Comparison of ENCODE assay signal across 18 cellular contexts in genomic region chr7:20831451-20831850, GRCh38. TPM values are rescaled to one million over a fixed set of nuclear protein-coding genes. Genes with fewer than 3 reads are reported as not detected.
DNase-seq lines count a peak whose midpoint lies in the region; FAIRE-seq and TF ChIP-seq lines count a peak whose summit lies in the region.
"Had no signal": no experiment of that assay in that cellular context is flagged by ENCODE, and none has a peak within 500 bp of the region (broad histone marks: within the 10 kb centered on the region; RNA-seq: fewer than 3 reads in every experiment).

No MANE protein-coding gene starts in this region.

- H3K36me3 ChIP-seq in WERI-Rb-1 = no peaks in the 10 kb centered on the region
- H3K36me3 ChIP-seq in vagina = no peaks in the 10 kb centered on the region

- H3K9me3 ChIP-seq in WERI-Rb-1 (ENCODE audit: severe bottlenecking) (no peaks in the 10 kb centered on the region), vagina (no peaks in the 10 kb centered on the region)
- H3K9me3 ChIP-seq: A549 had no signal

- H3K27ac ChIP-seq in WERI-Rb-1 (no peak overlapping the region), vagina (no peak overlapping the region)
- H3K27ac ChIP-seq: A549 had no signal

- no peak overlapping the region for H3K4me3 ChIP-seq in WERI-Rb-1 (ENCODE audit: low read depth, low read length)
- H3K4me3 ChIP-seq in vagina = no peak overlapping the region
- H3K4me3 ChIP-seq: A549, K562 had no signal

- no peak for FAIRE-seq in GM12891 (lab: Jason Lieb, UNC)
- FAIRE-seq: A549, K562 had no signal

- H3K4me1 ChIP-seq in vagina = no peaks in the 10 kb centered on the region
- H3K4me1 ChIP-seq: A549 had no signal

- no peak overlapping the region for H3K4me3 Mint-ChIP-seq in nephron progenitor cell
- H3K4me3 Mint-ChIP-seq: T-helper 17 cell had no signal

- TF ChIP-seq CTCF in WERI-Rb-1 (IDR thresholded peaks at IDR 0.05; ENCODE audit: low read depth, low read length) (no peak), nephron progenitor cell (IDR thresholded peaks at IDR 0.05) (no peak), vagina (IDR thresholded peaks at IDR 0.05) (no peak)

- H3K27ac Mint-ChIP-seq in nephron progenitor cell = peak overlapping the region; percentile 72
- H3K27ac Mint-ChIP-seq: T-helper 17 cell had no signal

- peaks cover 42% of the 10 kb centered on the region for H3K4me1 Mint-ChIP-seq in nephron progenitor cell

- no peaks in the 10 kb centered on the region for H3K36me3 Mint-ChIP-seq in nephron progenitor cell (ENCODE audit: low read depth)

- H3K27me3 ChIP-seq in WERI-Rb-1 (ENCODE audit: insufficient read depth, low read depth, severe bottlenecking) (no peaks in the 10 kb centered on the region), vagina (no peaks in the 10 kb centered on the region)

- H3K27me3 Mint-ChIP-seq in nephron progenitor cell (ENCODE audit: low read depth, poor library complexity) = peaks cover 8% of the 10 kb centered on the region

- TF ChIP-seq POLR2A in GM12891 (IDR thresholded peaks at IDR 0.05; ENCODE audit: low read depth, low read length) (no peak), vagina (IDR thresholded peaks at IDR 0.05) (no peak)

- peak; percentile 9 for DNase-seq in NCI-H2227 (lab: John Stamatoyannopoulos, UW; ENCODE audit: unreplicated experiment)
- no peak for DNase-seq in NCI-H2227 treated with DMSO at 0.1 percent for 48 hours (lab: John Stamatoyannopoulos, UW)
- DNase-seq in NCI-H2081 (lab: John Stamatoyannopoulos, UW) = peak; percentile 38 to 74
- peak; percentile 10 for DNase-seq in WERI-Rb-1
- no peak for DNase-seq in nephron progenitor cell
- no peak for DNase-seq in activated CD4-positive, alpha-beta T cell treated with anti-CD3 and anti-CD28 coated beads for 1 hour
- DNase-seq in GM12891 (ENCODE audit: insufficient read length, low spot score) = no peak
- no peak for DNase-seq in vagina (ENCODE audit: extremely low spot score in 2 of 2)
- DNase-seq: C1 segment of cervical spinal cord, DMS153, NCI-H2171, NCI-H524 treated with DMSO at 0.1 percent for 48 hours, OCI-M1, SHP77 treated with DMSO at 0.1 percent for 48 hours, T-helper 17 cell had no signal

- intact Hi-C loops in vagina (cut with DNase I) = no loop called here

- H3K9me3 Mint-ChIP-seq in nephron progenitor cell = no peaks in the 10 kb centered on the region

TF ChIP-seq in GM12891, 5 proteins besides CTCF, POLR2A, EP300 and RAD21:
- TF ChIP-seq SPI1 (IDR thresholded peaks at IDR 0.05; ENCODE audit: low read depth, low read length) = no peak
- no peak for TF ChIP-seq POU2F2 (IDR thresholded peaks at IDR 0.05; ENCODE audit: low read depth, low read length)
- no peak for TF ChIP-seq TAF1 (IDR thresholded peaks at IDR 0.05; ENCODE audit: low read depth, low read length)
- no peak for TF ChIP-seq PAX5 (IDR thresholded peaks at IDR 0.05; ENCODE audit: insufficient read depth, low read length, severe bottlenecking)
- TF ChIP-seq POLR2AphosphoS5 (IDR thresholded peaks at IDR 0.05; ENCODE audit: low read depth, low read length) = no peak
TF ChIP-seq in GM12891: peak in this region for 0.

RNA-seq across cellular contexts. Expression of gene SP8, which starts 44.8 kb away (rescaled TPM):
- not detected for polyA plus RNA-seq in GM12891 (2012; ENCODE audit: low read depth, missing spikeins)
- 2.9 TPM for total RNA-seq in vagina
- total RNA-seq: RPMI7951, T-helper 17 cell had no signal
- polyA plus RNA-seq: A549 had no signal

Comparison
In these comparisons a context has a peak if more than half of its experiments do, and no peak if none do; other contexts are left out.
1. DNase-seq: peak in NCI-H2227 (single experiment), NCI-H2081 (2 of 2) and WERI-Rb-1 (single experiment); none in NCI-H2227 treated with DMSO at 0.1 percent for 48 hours (single experiment), nephron progenitor cell (single experiment), activated CD4-positive, alpha-beta T cell treated with anti-CD3 and anti-CD28 coated beads for 1 hour (single experiment), GM12891 (single experiment) and vagina (0 of 2).